27 cellular contexts compared by ENCODE assay signal in genomic region chr9:124050955-124051354, GRCh38.
"Had no signal": no experiment of that assay in that cellular context is flagged by ENCODE, and none has a peak within 500 bp of the region (broad histone marks: within the 10 kb centered on the region; RNA-seq: fewer than 3 reads in every experiment).

No MANE protein-coding gene starts in this region.

- ATAC-seq: activated naive CD8-positive, alpha-beta T cell treated with anti-CD3 and anti-CD28 coated beads, Interleukin-2, amount 50 U/mL, for 24 hours; activated T-cell treated with anti-CD3 and anti-CD28 coated beads, Interleukin-2, amount 50 U/mL, for 72 hours; body of pancreas; effector memory CD8-positive, alpha-beta T cell; foreskin keratinocyte; gastrocnemius medialis; heart left ventricle had no signal

- DNase-seq: activated CD4-positive, alpha-beta memory T cell treated with anti-CD3 and anti-CD28 coated beads, Interleukin-2, amount 10 ng/mL, durations not matched to agents 7 days and 5 days; activated CD4-positive, alpha-beta T cell treated with anti-CD3 and anti-CD28 coated beads for 1 hour; activated CD4-positive, alpha-beta T cell treated with anti-CD3 and anti-CD28 coated beads for 4 hours; activated CD4-positive, alpha-beta T cell treated with anti-CD3 and anti-CD28 coated beads, Interleukin-2, amount 10 ng/mL, durations not matched to agents 7 days and 5 days; activated CD4-positive, alpha-beta T cell treated with anti-CD3 and anti-CD28 coated beads, Interleukin-2, amount 50 U/mL, for 4 hours; activated CD4-positive, CD25-positive, alpha-beta regulatory T cell; activated CD8-positive, alpha-beta memory T cell treated with anti-CD3 and anti-CD28 coated beads, Interleukin-2, amount 50 U/mL, for 48 hours; activated naive CD4-positive, alpha-beta T cell treated with anti-CD3 and anti-CD28 coated beads for 36 hours; activated naive CD8-positive, alpha-beta T cell treated with anti-CD3 and anti-CD28 coated beads for 36 hours; activated naive CD8-positive, alpha-beta T cell treated with anti-CD3 and anti-CD28 coated beads, Interleukin-2, amount 50 U/mL, for 24 hours; activated T-cell treated with anti-CD3 and anti-CD28 coated beads for 4 hours; activated T-cell treated with anti-CD3 and anti-CD28 coated beads, Interleukin-2, amount 50 U/mL, for 24 hours; activated T-cell treated with anti-CD3 and anti-CD28 coated beads, Interleukin-2, amount 50 U/mL, for 72 hours; amygdala; aorta; body of pancreas; caudate nucleus; cortex of kidney; dermis blood vessel endothelial cell; effector CD4-positive, alpha-beta T cell; effector memory CD8-positive, alpha-beta T cell; erythroblast; foreskin keratinocyte; gastrocnemius medialis; glutamatergic neuron; heart left ventricle; T-helper 2 cell had no signal
